ENCODE assay signal across 8 cellular contexts in the genomic region with DNA sequence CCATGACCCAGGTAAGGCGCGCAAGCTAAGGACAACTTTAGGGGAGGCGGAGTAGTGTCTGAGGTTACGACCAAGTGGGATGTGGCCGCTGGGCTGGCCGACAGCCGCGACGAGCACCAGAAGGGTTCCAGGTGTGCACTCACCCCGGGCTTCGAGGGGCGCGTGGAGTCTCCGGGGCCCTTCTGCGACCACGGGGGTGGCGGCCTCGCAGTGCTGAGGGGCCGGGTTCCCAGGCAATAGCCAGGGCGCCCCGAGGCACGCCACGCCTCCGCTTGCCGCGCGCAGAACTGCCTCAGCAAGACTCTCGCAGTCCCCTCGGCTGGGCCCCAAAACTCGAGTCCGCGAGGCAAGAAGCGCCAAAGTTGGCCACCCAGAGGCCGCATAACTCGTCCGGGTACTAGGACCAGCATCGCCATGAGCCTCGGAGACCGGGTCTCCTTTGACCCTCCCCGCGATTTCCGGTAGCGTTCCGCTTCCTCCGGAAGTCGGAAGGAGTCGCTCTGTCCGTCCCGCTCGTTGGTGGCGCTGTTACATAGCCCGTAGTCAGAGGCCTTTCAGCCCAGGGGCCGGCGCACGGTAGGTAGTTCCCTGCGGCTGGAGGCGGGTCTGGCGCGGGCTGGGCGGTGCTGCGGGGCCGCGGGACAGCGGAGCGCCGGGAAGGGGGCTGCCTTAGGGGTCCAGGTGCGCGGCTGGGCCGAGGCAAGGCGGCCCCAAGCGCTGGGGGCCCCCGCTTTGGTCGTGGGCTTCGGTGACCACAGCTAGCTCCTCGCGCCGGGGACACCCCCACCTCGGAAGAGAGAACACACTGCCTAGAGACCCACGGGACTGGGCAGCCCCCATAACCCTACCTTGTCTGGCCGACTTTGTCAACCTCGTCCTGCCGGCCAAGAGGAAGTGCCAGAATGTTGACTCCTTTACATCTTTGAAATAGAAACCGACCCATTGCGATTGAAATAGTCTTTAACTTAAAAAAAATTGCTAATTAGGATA. TPM values are rescaled to one million over a fixed set of nuclear protein-coding genes. Genes with fewer than 3 reads are reported as not detected.
DNase-seq lines count a peak whose midpoint lies in the region; ATAC-seq and TF ChIP-seq lines count a peak whose summit lies in the region.

A gene with protein sequence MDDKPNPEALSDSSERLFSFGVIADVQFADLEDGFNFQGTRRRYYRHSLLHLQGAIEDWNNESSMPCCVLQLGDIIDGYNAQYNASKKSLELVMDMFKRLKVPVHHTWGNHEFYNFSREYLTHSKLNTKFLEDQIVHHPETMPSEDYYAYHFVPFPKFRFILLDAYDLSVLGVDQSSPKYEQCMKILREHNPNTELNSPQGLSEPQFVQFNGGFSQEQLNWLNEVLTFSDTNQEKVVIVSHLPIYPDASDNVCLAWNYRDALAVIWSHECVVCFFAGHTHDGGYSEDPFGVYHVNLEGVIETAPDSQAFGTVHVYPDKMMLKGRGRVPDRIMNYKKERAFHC (plus strand): TSS at position 503 of the 990 bp plus-strand sequence. CDS start 7,333 bp downstream, outside the sequence.
Gene SCO1, minus strand, starts transcription at position 442 of the 990 bp plus-strand sequence. Its CDS starts 26 bp downstream, at position 416.

- peaks cover 16% of the 10 kb centered on the region for H3K36me3 Mint-ChIP-seq in natural killer cell treated with Interleukin-12 subunit alpha and Interleukin-12 subunit beta and Interleukin-15 and Interleukin-18, amount 100 ng/mL, for 72 hours

- peak within 1 kb of the TSS; percentile 92 for H3K4me3 Mint-ChIP-seq in natural killer cell treated with Interleukin-12 subunit alpha and Interleukin-12 subunit beta and Interleukin-15 and Interleukin-18, amount 100 ng/mL, for 72 hours

- ATAC-seq in RWPE2 (ENCODE audit: low read depth) = peak; percentile 96
- peak; percentile 99 for ATAC-seq in natural killer cell treated with Interleukin-12 subunit alpha and Interleukin-12 subunit beta and Interleukin-15 and Interleukin-18, amount 100 ng/mL, for 72 hours
- ATAC-seq in stimulated activated naive CD8-positive, alpha-beta T cell treated with anti-CD3 and anti-CD28 coated beads, Interleukin-15, Interleukin-2, amounts not matched to agents 100 U/mL and 50 U/mL, for 24 hours = peak; percentile 99

- no peaks in the 10 kb centered on the region for H3K27me3 ChIP-seq in RWPE2 (ENCODE audit: insufficient read depth, poor library complexity, severe bottlenecking)

- peak; percentile 97 for DNase-seq in ELR (ENCODE audit: low read depth)
- DNase-seq in GOT3 (lab: John Stamatoyannopoulos, UW) = peak; percentile 68
- DNase-seq in RWPE2 (ENCODE audit: low spot score) = peak; percentile 93
- DNase-seq in activated effector memory CD4-positive, alpha-beta T cell treated with Interleukin-2 at 50 U/mL for 16 hours = peak; percentile 86
- peak; percentile 94 for DNase-seq in fibroblast of pulmonary artery (ENCODE audit: low read depth)
- DNase-seq in natural killer cell treated with Interleukin-12 subunit alpha and Interleukin-12 subunit beta and Interleukin-15 and Interleukin-18, amount 100 ng/mL, for 72 hours (ENCODE audit: low spot score) = peak; percentile 95
- peak; percentile 91 for DNase-seq in stimulated activated naive CD8-positive, alpha-beta T cell treated with anti-CD3 and anti-CD28 coated beads, Interleukin-15, Interleukin-2, amounts not matched to agents 100 U/mL and 50 U/mL, for 24 hours

- no peaks in the 10 kb centered on the region for H3K9me3 ChIP-seq in RWPE2 (ENCODE audit: severe bottlenecking)

- H3K4me3 ChIP-seq in RWPE2 (ENCODE audit: severe bottlenecking) (peak within 1 kb of the TSS; percentile 77), fibroblast of pulmonary artery (replicated peaks; ENCODE audit: low read depth, low read length) (peak within 1 kb of the TSS; percentile 90)

- no peaks in the 10 kb centered on the region for H3K27me3 Mint-ChIP-seq in natural killer cell treated with Interleukin-12 subunit alpha and Interleukin-12 subunit beta and Interleukin-15 and Interleukin-18, amount 100 ng/mL, for 72 hours

- peaks cover 5% of the 10 kb centered on the region for H3K4me1 ChIP-seq in RWPE2 (ENCODE audit: insufficient read depth, poor library complexity, severe bottlenecking)

- TF ChIP-seq CTCF in LNCAP (IDR thresholded peaks at IDR 0.05) (peak; percentile 35; the same call in 1 of the 2 replicates), RWPE2 (IDR thresholded peaks at IDR 0.05; ENCODE audit: poor library complexity, severe bottlenecking) (peak; percentile 26), fibroblast of pulmonary artery (IDR thresholded peaks at IDR 0.05; ENCODE audit: low read length, missing control alignments) (peak; percentile 36)

- H3K9me3 Mint-ChIP-seq in natural killer cell treated with Interleukin-12 subunit alpha and Interleukin-12 subunit beta and Interleukin-15 and Interleukin-18, amount 100 ng/mL, for 72 hours = no peaks in the 10 kb centered on the region

- H3K27ac ChIP-seq in RWPE2 (ENCODE audit: poor library complexity, severe bottlenecking) = peak within 1 kb of the TSS; percentile 85

- peak within 1 kb of the TSS; percentile 94 to 96 for H3K27ac Mint-ChIP-seq in natural killer cell treated with Interleukin-12 subunit alpha and Interleukin-12 subunit beta and Interleukin-15 and Interleukin-18, amount 100 ng/mL, for 72 hours

- H3K36me3 ChIP-seq in RWPE2 (ENCODE audit: low read depth) = peaks cover 34% of the 10 kb centered on the region

- H3K4me1 Mint-ChIP-seq in natural killer cell treated with Interleukin-12 subunit alpha and Interleukin-12 subunit beta and Interleukin-15 and Interleukin-18, amount 100 ng/mL, for 72 hours (ENCODE audit: low read depth in 2 of 2) = peaks cover 21 to 43% of the 10 kb centered on the region in 2 donors

RNA-seq across cellular contexts. Expression of the first gene that starts in this region (rescaled TPM):
- total RNA-seq in natural killer cell treated with Interleukin-12 subunit alpha and Interleukin-12 subunit beta and Interleukin-15 and Interleukin-18, amount 100 ng/mL, for 72 hours = 1 to 10 TPM; 7.8 to 9.4 TPM

RNA-seq across cellular contexts. Expression of gene SCO1, which starts in this region (rescaled TPM):
- 10 to 100 TPM; 28.3 to 33.8 TPM for total RNA-seq in natural killer cell treated with Interleukin-12 subunit alpha and Interleukin-12 subunit beta and Interleukin-15 and Interleukin-18, amount 100 ng/mL, for 72 hours

Comparison
In these comparisons a context has a peak if more than half of its experiments do, and no peak if none do; other contexts are left out.
1. Peak in every context shown above with its lines: DNase-seq, ATAC-seq, H3K4me3 ChIP-seq and H3K27ac ChIP-seq.